ENCODE assay signal across 9 cellular contexts in genomic region chr18:55585586-55586521, GRCh38. TPM values are rescaled to one million over a fixed set of nuclear protein-coding genes. Genes with fewer than 3 reads are reported as not detected.
DNase-seq lines count a peak whose midpoint lies in the region; ATAC-seq and TF ChIP-seq lines count a peak whose summit lies in the region.
"Had no signal": no experiment of that assay in that cellular context is flagged by ENCODE, and none has a peak within 500 bp of the region (broad histone marks: within the 10 kb centered on the region; RNA-seq: fewer than 3 reads in every experiment).

No MANE protein-coding gene starts in this region.

- peaks cover 5% of the 10 kb centered on the region for H3K36me3 Mint-ChIP-seq in stimulated activated naive CD8-positive, alpha-beta T cell treated with anti-CD3 and anti-CD28 coated beads, Interleukin-15, Interleukin-2, amounts not matched to agents 100 ng/mL and 50 ng/mL, for 24 hours (ENCODE audit: low read depth)
- peaks cover 18% of the 10 kb centered on the region for H3K36me3 Mint-ChIP-seq in brain

- no peak overlapping the region for H2AFZ ChIP-seq in mesenchymal stem cell (ENCODE audit: low read depth, low read length)

- H3K23ac ChIP-seq in mesenchymal stem cell (ENCODE audit: low read length in 2 of 2): no peak overlapping the region

- no peaks in the 10 kb centered on the region for H3K27me3 ChIP-seq in mesenchymal stem cell (ENCODE audit: control insufficient read depth in 1 of 2, insufficient read depth in 1 of 2, low read length in 2 of 2)
- H3K27me3 ChIP-seq in uterus: no peaks in the 10 kb centered on the region
- H3K27me3 ChIP-seq: adrenal gland had no signal

- H2BK120ac ChIP-seq in mesenchymal stem cell (ENCODE audit: low read depth, low read length): no peak overlapping the region

- TF ChIP-seq CTCF in brain (conservative IDR thresholded peaks at IDR 0.05) (no peak), uterus (IDR thresholded peaks at IDR 0.05) (no peak)

- H3K36me3 ChIP-seq in mesenchymal stem cell (ENCODE audit: control insufficient read depth in 1 of 2, insufficient read depth in 2 of 2, low read depth in 1 of 2, low read length in 2 of 2) (peaks cover 0 to 36% of the 10 kb centered on the region in 2 experiments), uterus (no peaks in the 10 kb centered on the region)
- H3K36me3 ChIP-seq: adrenal gland had no signal

- H4K8ac ChIP-seq in mesenchymal stem cell (ENCODE audit: low read length): no peak overlapping the region

- H2BK12ac ChIP-seq in mesenchymal stem cell (ENCODE audit: low read length in 2 of 2): peak overlapping the region in 1 of 2 experiments; percentile 21

- WGBS in mesenchymal stem cell: 20% methylated on average over 11 of the region's 14 CpGs

- H3K4me3 ChIP-seq in mesenchymal stem cell (ENCODE audit: insufficient read depth in 1 of 2, low read depth in 1 of 2, low read length in 2 of 2) (peak overlapping the region in 1 of 2 experiments; percentile 84), uterus (peak overlapping the region; percentile 74 to 79)

- peak overlapping the region; percentile 93 for H3K9ac ChIP-seq in mesenchymal stem cell (ENCODE audit: low read length)

- ATAC-seq in stimulated activated naive CD8-positive, alpha-beta T cell treated with anti-CD3 and anti-CD28 coated beads, Interleukin-15, Interleukin-2, amounts not matched to agents 100 U/mL and 50 U/mL, for 24 hours: no peak
- no peak for ATAC-seq in GM21360 (IDR thresholded peaks at IDR 0.05; ENCODE audit: unreplicated experiment)
- no peak for ATAC-seq in HG02642 (IDR thresholded peaks at IDR 0.05; ENCODE audit: poor library complexity, unreplicated experiment)
- no peak for ATAC-seq in GM19463 (IDR thresholded peaks at IDR 0.05; ENCODE audit: unreplicated experiment)

- H3K4me2 ChIP-seq in mesenchymal stem cell (ENCODE audit: low read length, poor library complexity, severe bottlenecking): peak overlapping the region; percentile 64

- H3K79me1 ChIP-seq in mesenchymal stem cell (replicated peaks; ENCODE audit: low read length, poor library complexity, severe bottlenecking): peaks cover 4% of the 10 kb centered on the region

- H3K18ac ChIP-seq in mesenchymal stem cell (ENCODE audit: low read depth in 1 of 2, low read length in 2 of 2): peak overlapping the region in 1 of 2 experiments; percentile 46

- no peak overlapping the region for H4K91ac ChIP-seq in mesenchymal stem cell (ENCODE audit: low read length)

- peak in 1 of 2 donors; percentile 27 for TF ChIP-seq POLR2A in uterus (IDR thresholded peaks at IDR 0.05)

- no peak overlapping the region for H2BK15ac ChIP-seq in mesenchymal stem cell (ENCODE audit: low read depth, poor library complexity, severe bottlenecking)

- H3K27me3 Mint-ChIP-seq in stimulated activated naive CD8-positive, alpha-beta T cell treated with anti-CD3 and anti-CD28 coated beads, Interleukin-15, Interleukin-2, amounts not matched to agents 100 ng/mL and 50 ng/mL, for 24 hours: peaks cover 55% of the 10 kb centered on the region
- H3K27me3 Mint-ChIP-seq in brain: peaks cover 22% of the 10 kb centered on the region

- intact Hi-C loops in uterus (cut with DNase I; ENCODE audit: low total_unique reads): loop anchor here (5.0 kb wide), 1 partner anchor 264 kb away; no protein-coding TSS in a partner anchor

- no peak overlapping the region for H3K4ac ChIP-seq in mesenchymal stem cell (ENCODE audit: low read depth in 1 of 2, low read length in 2 of 2)

- peaks cover under 1% of the 10 kb centered on the region for H3K9me3 Mint-ChIP-seq in stimulated activated naive CD8-positive, alpha-beta T cell treated with anti-CD3 and anti-CD28 coated beads, Interleukin-15, Interleukin-2, amounts not matched to agents 100 ng/mL and 50 ng/mL, for 24 hours
- peaks cover 0 to 4% (median 0%) of the 10 kb centered on the region in 5 experiments for H3K9me3 Mint-ChIP-seq in brain

- H3K9me3 ChIP-seq in mesenchymal stem cell (ENCODE audit: control insufficient read depth, low read length) (no peaks in the 10 kb centered on the region), uterus (no peaks in the 10 kb centered on the region)
- H3K9me3 ChIP-seq: adrenal gland had no signal

- no peak overlapping the region for H3K14ac ChIP-seq in mesenchymal stem cell (ENCODE audit: low read length in 2 of 2)

- H3K4me1 ChIP-seq in mesenchymal stem cell (ENCODE audit: control insufficient read depth, insufficient read depth, low read depth, low read length) (peaks cover 4% of the 10 kb centered on the region), uterus (no peaks in the 10 kb centered on the region)

- H3K27ac Mint-ChIP-seq in stimulated activated naive CD8-positive, alpha-beta T cell treated with anti-CD3 and anti-CD28 coated beads, Interleukin-15, Interleukin-2, amounts not matched to agents 100 ng/mL and 50 ng/mL, for 24 hours: peak overlapping the region; percentile 38
- H3K27ac Mint-ChIP-seq in brain: peak overlapping the region; percentile 94 to 99 (median 96)

- H3K4me3 Mint-ChIP-seq in stimulated activated naive CD8-positive, alpha-beta T cell treated with anti-CD3 and anti-CD28 coated beads, Interleukin-15, Interleukin-2, amounts not matched to agents 100 ng/mL and 50 ng/mL, for 24 hours: peak overlapping the region; percentile 80
- H3K4me3 Mint-ChIP-seq in brain: peak overlapping the region; percentile 86 to 94 (median 90)

- no peak overlapping the region for H3K27ac ChIP-seq in mesenchymal stem cell (ENCODE audit: low read length, poor library complexity, severe bottlenecking)
- H3K27ac ChIP-seq in uterus: peak overlapping the region; percentile 88 to 99

- peaks cover 38% of the 10 kb centered on the region for H3K4me1 Mint-ChIP-seq in stimulated activated naive CD8-positive, alpha-beta T cell treated with anti-CD3 and anti-CD28 coated beads, Interleukin-15, Interleukin-2, amounts not matched to agents 100 ng/mL and 50 ng/mL, for 24 hours (ENCODE audit: low read depth)
- peaks cover 50% of the 10 kb centered on the region for H3K4me1 Mint-ChIP-seq in brain

- no peak overlapping the region for H2BK5ac ChIP-seq in mesenchymal stem cell (ENCODE audit: low read depth, low read length, poor library complexity, severe bottlenecking)

- H2AK5ac ChIP-seq in mesenchymal stem cell (ENCODE audit: low read length, severe bottlenecking): no peak overlapping the region

- no peak for DNase-seq in stimulated activated naive CD8-positive, alpha-beta T cell treated with anti-CD3 and anti-CD28 coated beads, Interleukin-15, Interleukin-2, amounts not matched to agents 100 U/mL and 50 U/mL, for 24 hours
- DNase-seq in mesenchymal stem cell: peak; percentile 48
- DNase-seq in uterus: peak in 1 of 2 donors; percentile 18

RNA-seq across cellular contexts. Expression of gene TCF4, which starts 2.1 kb away (rescaled TPM):
- 29.3 TPM for polyA plus RNA-seq in brain (ENCODE audit: insufficient read depth, low read depth, low replicate concordance)
- 56.7 TPM for polyA plus RNA-seq in mesenchymal stem cell (2013, experiment 1 of 2)
- polyA plus RNA-seq in mesenchymal stem cell (2013, experiment 2 of 2): 54.6 TPM
- total RNA-seq in uterus: 100 to 1,000 TPM; 123 to 514 (median 163) TPM
